2 cellular contexts compared by ENCODE assay signal in genomic region chrX:65058626-65059025, GRCh38. TPM values are rescaled to one million over a fixed set of nuclear protein-coding genes. Genes with fewer than 3 reads are reported as not detected.
"Had no signal": no experiment of that assay in that cellular context is flagged by ENCODE, and none has a peak within 500 bp of the region (broad histone marks: within the 10 kb centered on the region; RNA-seq: fewer than 3 reads in every experiment).

No MANE protein-coding gene starts in this region.

RNA-seq across cellular contexts. Expression of gene ZC3H12B, which starts 24.0 kb away (rescaled TPM):
- total RNA-seq: HT-29, HT1080 had no signal
